ENCODE assay signal across 28 cellular contexts in the genomic region with DNA sequence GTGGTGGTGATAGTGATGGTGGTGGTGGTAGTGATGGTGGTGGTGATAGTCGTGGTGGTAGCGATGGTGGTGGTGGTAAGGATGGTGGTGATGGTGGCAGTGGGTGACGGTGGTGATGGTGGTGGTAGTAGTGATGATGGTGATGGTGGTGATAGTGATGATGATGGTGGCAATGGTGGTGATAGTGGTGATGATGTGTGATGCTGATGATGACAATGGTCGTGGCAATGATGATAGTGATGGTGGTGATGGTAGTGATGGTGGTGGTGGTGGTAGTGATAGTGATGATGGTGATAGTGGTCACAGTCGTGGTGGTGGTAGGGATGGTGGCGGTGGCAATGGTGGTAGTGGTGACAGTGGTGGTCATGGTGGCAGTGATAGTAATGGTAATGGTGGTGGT.
"Had no signal": no experiment of that assay in that cellular context is flagged by ENCODE, and none has a peak within 500 bp of the region (broad histone marks: within the 10 kb centered on the region; RNA-seq: fewer than 3 reads in every experiment).

No MANE protein-coding gene starts in this region.

- H3K9ac ChIP-seq: KMS-11 had no signal

- H3K36me3 Mint-ChIP-seq: activated naive CD4-positive, alpha-beta T cell treated with anti-CD3 and anti-CD28 coated beads, Interleukin-2, amount 10 ng/mL, durations not matched to agents 7 days and 5 days; activated naive CD8-positive, alpha-beta T cell; brain; WTC11 had no signal

- H3K9me3 Mint-ChIP-seq: activated CD4-positive, alpha-beta T cell treated with anti-CD3 and anti-CD28 coated beads, Interleukin-2, amount 10 ng/mL, durations not matched to agents 7 days and 5 days; activated naive CD4-positive, alpha-beta T cell treated with anti-CD3 and anti-CD28 coated beads, Interleukin-2, amount 10 ng/mL, durations not matched to agents 7 days and 5 days; activated naive CD8-positive, alpha-beta T cell treated with anti-CD3 and anti-CD28 coated beads, Interleukin-2, amount 50 U/mL, for 24 hours; brain; WTC11 had no signal

- H3K4me3 Mint-ChIP-seq: activated CD4-positive, alpha-beta T cell treated with anti-CD3 and anti-CD28 coated beads for 36 hours; activated CD4-positive, alpha-beta T cell treated with anti-CD3 and anti-CD28 coated beads, Interleukin-2, amount 10 ng/mL, durations not matched to agents 7 days and 5 days; activated CD8-positive, alpha-beta T cell treated with anti-CD3 and anti-CD28 coated beads, Interleukin-2, amount 10 ng/mL, durations not matched to agents 7 days and 5 days; activated naive CD4-positive, alpha-beta T cell treated with anti-CD3 and anti-CD28 coated beads, Interleukin-2, amount 10 ng/mL, durations not matched to agents 7 days and 5 days; activated naive CD8-positive, alpha-beta T cell; activated naive CD8-positive, alpha-beta T cell treated with anti-CD3 and anti-CD28 coated beads, Interleukin-2, amount 50 U/mL, for 24 hours; brain; central memory CD8-positive, alpha-beta T cell; WTC11 had no signal

- H3K27ac ChIP-seq: KMS-11, SJCRH30, SK-N-MC had no signal

- H3K36me3 ChIP-seq: SJCRH30 had no signal

- FAIRE-seq: TTC549 had no signal

- H3K9me3 ChIP-seq: SJCRH30 had no signal

- H3K4me1 Mint-ChIP-seq: activated CD4-positive, alpha-beta T cell treated with anti-CD3 and anti-CD28 coated beads for 36 hours; activated CD4-positive, alpha-beta T cell treated with anti-CD3 and anti-CD28 coated beads, Interleukin-2, amount 10 ng/mL, durations not matched to agents 7 days and 5 days; activated naive CD4-positive, alpha-beta T cell treated with anti-CD3 and anti-CD28 coated beads, Interleukin-2, amount 10 ng/mL, durations not matched to agents 7 days and 5 days; activated naive CD8-positive, alpha-beta T cell treated with anti-CD3 and anti-CD28 coated beads, Interleukin-2, amount 50 U/mL, for 24 hours; central memory CD8-positive, alpha-beta T cell; WTC11 had no signal

- H3K27me3 ChIP-seq: SJCRH30 had no signal

- H3K4me2 ChIP-seq: KMS-11 had no signal

- DNase-seq: activated CD4-positive, alpha-beta T cell treated with anti-CD3 and anti-CD28 coated beads for 36 hours; activated CD4-positive, alpha-beta T cell treated with anti-CD3 and anti-CD28 coated beads, Interleukin-2, amount 10 ng/mL, durations not matched to agents 7 days and 5 days; activated CD4-positive, alpha-beta T cell treated with anti-CD3 and anti-CD28 coated beads, Interleukin-2, amount 50 U/mL, for 48 hours; activated CD8-positive, alpha-beta memory T cell treated with anti-CD3 and anti-CD28 coated beads, Interleukin-2, amount 50 U/mL, for 48 hours; activated CD8-positive, alpha-beta T cell treated with anti-CD3 and anti-CD28 coated beads, Interleukin-2, amount 10 ng/mL, durations not matched to agents 7 days and 5 days; activated effector memory CD4-positive, alpha-beta T cell treated with Interleukin-2 at 50 U/mL for 16 hours; activated naive CD8-positive, alpha-beta T cell treated with anti-CD3 and anti-CD28 coated beads, Interleukin-2, amount 50 U/mL, for 24 hours; activated T-cell treated with anti-CD3 and anti-CD28 coated beads, Interleukin-2, amount 50 U/mL, for 48 hours; anterior cingulate cortex; MM.1S; MV-4-11; NCI-H1092; NCI-H1436 treated with DMSO at 0.1 percent for 48 hours; NCI-H1694 treated with DMSO at 0.1 percent for 48 hours; NCI-H2029; NCI-H345; NCI-H524 treated with DMSO at 0.1 percent for 48 hours; SHP77; SJCRH30; T1000 had no signal

- H3K27ac Mint-ChIP-seq: activated CD4-positive, alpha-beta T cell treated with anti-CD3 and anti-CD28 coated beads for 36 hours; activated CD4-positive, alpha-beta T cell treated with anti-CD3 and anti-CD28 coated beads, Interleukin-2, amount 10 ng/mL, durations not matched to agents 7 days and 5 days; activated CD8-positive, alpha-beta T cell treated with anti-CD3 and anti-CD28 coated beads, Interleukin-2, amount 10 ng/mL, durations not matched to agents 7 days and 5 days; activated naive CD4-positive, alpha-beta T cell treated with anti-CD3 and anti-CD28 coated beads, Interleukin-2, amount 10 ng/mL, durations not matched to agents 7 days and 5 days; activated naive CD8-positive, alpha-beta T cell; activated naive CD8-positive, alpha-beta T cell treated with anti-CD3 and anti-CD28 coated beads, Interleukin-2, amount 50 U/mL, for 24 hours; brain; WTC11 had no signal

- H3K27me3 Mint-ChIP-seq: activated CD4-positive, alpha-beta T cell treated with anti-CD3 and anti-CD28 coated beads for 36 hours; activated CD4-positive, alpha-beta T cell treated with anti-CD3 and anti-CD28 coated beads, Interleukin-2, amount 10 ng/mL, durations not matched to agents 7 days and 5 days; activated naive CD4-positive, alpha-beta T cell treated with anti-CD3 and anti-CD28 coated beads, Interleukin-2, amount 10 ng/mL, durations not matched to agents 7 days and 5 days; activated naive CD8-positive, alpha-beta T cell; activated naive CD8-positive, alpha-beta T cell treated with anti-CD3 and anti-CD28 coated beads, Interleukin-2, amount 50 U/mL, for 24 hours; brain had no signal

- H3K4me3 ChIP-seq: SJCRH30, SK-N-MC had no signal

- H3K4me1 ChIP-seq: SJCRH30 had no signal
